In the genomic region with DNA sequence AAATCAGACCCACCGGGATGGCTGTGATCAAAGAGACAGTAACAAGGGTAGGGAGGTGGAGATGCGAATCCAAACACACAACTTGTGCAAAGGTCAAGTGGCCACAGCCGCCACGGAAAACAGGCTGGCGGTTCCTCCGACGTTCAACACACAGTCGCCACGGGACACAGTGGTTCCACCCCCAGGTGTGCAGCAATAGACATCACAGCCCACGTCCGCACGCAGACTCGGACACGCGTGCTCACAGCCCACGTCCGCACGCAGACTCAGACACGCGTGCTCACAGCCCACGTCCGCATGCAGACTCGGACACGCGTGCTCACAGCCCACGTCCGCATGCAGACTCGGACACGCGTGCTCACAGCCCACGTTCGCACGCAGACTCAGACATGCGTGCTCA, we compare ENCODE assay signal across 16 cellular contexts.
DNase-seq lines count a peak whose midpoint lies in the region; ATAC-seq and TF ChIP-seq lines count a peak whose summit lies in the region.
"Had no signal": no experiment of that assay in that cellular context is flagged by ENCODE, and none has a peak within 500 bp of the region (broad histone marks: within the 10 kb centered on the region; RNA-seq: fewer than 3 reads in every experiment).

No MANE protein-coding gene starts in this region.

- H3K79me2 ChIP-seq in HCT116 (ENCODE audit: insufficient read depth, low read length), result peaks cover 43% of the 10 kb centered on the region

- TF ChIP-seq POLR2A in HCT116 (IDR thresholded peaks at IDR 0.05; ENCODE audit: borderline replicate concordance, extremely low read depth, insufficient read depth, insufficient read length) (no peak), suprapubic skin (IDR thresholded peaks at IDR 0.05) (no peak), erythroblast (IDR thresholded peaks at IDR 0.05; ENCODE audit: low read length) (no peak)

- CTCF ChIA-PET in HCT116 (lab: Charles Lee), result no interaction called here

- H3K9ac ChIP-seq in HCT116 (ENCODE audit: low read length), result no peak overlapping the region
- peak overlapping the region; percentile 67 for H3K9ac ChIP-seq in mesenchymal stem cell (ENCODE audit: low read length)

- no peak for TF ChIP-seq CTCF in HCT116 (IDR thresholded peaks at IDR 0.05 in 2 of 3, conservative IDR thresholded peaks at IDR 0.05 in 1 of 3; ENCODE audit: borderline replicate concordance in 1 of 3, insufficient read depth in 1 of 3, low read depth in 2 of 3, low read length in 2 of 3)
- TF ChIP-seq CTCF in brain (conservative IDR thresholded peaks at IDR 0.05), result no peak
- no peak for TF ChIP-seq CTCF in suprapubic skin (IDR thresholded peaks at IDR 0.05)

- DNase-seq in HCT116 (ENCODE audit: low read depth, low spot score), result no peak
- no peak for DNase-seq in mesenchymal stem cell
- no peak for DNase-seq in suprapubic skin (ENCODE audit: low spot score in 2 of 2)
- DNase-seq in erythroblast (lab: John Stamatoyannopoulos, UW), result no peak
- DNase-seq: activated gamma-delta T cell; CD4-positive, CD25-positive, alpha-beta regulatory T cell; central memory CD4-positive, alpha-beta T cell; GDM1; mesendoderm; occipital lobe; stimulated activated CD4-positive, alpha-beta T cell treated with anti-CD3 and anti-CD28 coated beads, Interleukin-12 subunit alpha, Interleukin-12 subunit beta, amount 100 ng/mL, for 4 hours had no signal

- H3K36me3 ChIP-seq in HCT116 (ENCODE audit: control insufficient read depth in 1 of 2, insufficient read depth in 2 of 2, low read length in 2 of 2) (no peaks in the 10 kb centered on the region), mesenchymal stem cell (ENCODE audit: control insufficient read depth in 1 of 2, insufficient read depth in 2 of 2, low read depth in 1 of 2, low read length in 2 of 2) (peaks cover 25 to 61% of the 10 kb centered on the region in 2 experiments), suprapubic skin (no peaks in the 10 kb centered on the region)

- H2BK15ac ChIP-seq in mesenchymal stem cell (ENCODE audit: low read depth, poor library complexity, severe bottlenecking), result no peak overlapping the region

- peaks cover 0 to 3% (median 0%) of the 10 kb centered on the region in 5 experiments for H3K9me3 Mint-ChIP-seq in brain

- peak overlapping the region; percentile 43; the same call in 1 of the 2 replicates for H3K27ac ChIP-seq in HCT116 (ENCODE audit: low read depth, low read length)
- peak overlapping the region; percentile 66 for H3K27ac ChIP-seq in mesenchymal stem cell (ENCODE audit: low read length, poor library complexity, severe bottlenecking)
- H3K27ac ChIP-seq in suprapubic skin, result peak overlapping the region; percentile 48
- H3K27ac ChIP-seq: SJSA1, VCaP had no signal

- peak overlapping the region; percentile 21 to 80 (median 53) for H3K27ac Mint-ChIP-seq in brain

- peaks cover 48% of the 10 kb centered on the region for H3K4me1 Mint-ChIP-seq in brain

- RAD21 ChIA-PET in HCT116 (lab: Charles Lee; ENCODE audit: low non-redundant PET in 1 of 2, low total read pairs in 2 of 2, uncharacterized antibody in 2 of 2, unreplicated experiment in 2 of 2), result no interaction called here

- intact Hi-C loops in HCT116 (cut with micrococcal nuclease), result no loop called here

- TF ChIP-seq EP300 in suprapubic skin (IDR thresholded peaks at IDR 0.05), result no peak

- H2BK12ac ChIP-seq in mesenchymal stem cell (ENCODE audit: low read length in 2 of 2), result peak overlapping the region; percentile 31 to 64

- H3K79me1 ChIP-seq in mesenchymal stem cell (replicated peaks; ENCODE audit: low read length, poor library complexity, severe bottlenecking), result no peaks in the 10 kb centered on the region

- POLR2A ChIA-PET in HCT116 (lab: Charles Lee), result no interaction called here

- H3K27me3 ChIP-seq in HCT116 (ENCODE audit: insufficient read depth, low read length) (no peaks in the 10 kb centered on the region), mesenchymal stem cell (ENCODE audit: control insufficient read depth in 1 of 2, insufficient read depth in 1 of 2, low read length in 2 of 2) (no peaks in the 10 kb centered on the region), suprapubic skin (no peaks in the 10 kb centered on the region)
- H3K27me3 ChIP-seq: SJSA1 had no signal

- peaks cover 6% of the 10 kb centered on the region for H3K36me3 Mint-ChIP-seq in brain

- H4K8ac ChIP-seq in mesenchymal stem cell (ENCODE audit: low read length), result peak overlapping the region; percentile 53

- H3K4ac ChIP-seq in mesenchymal stem cell (ENCODE audit: low read depth in 1 of 2, low read length in 2 of 2), result peak overlapping the region in 1 of 2 experiments; percentile 79

- H3K18ac ChIP-seq in mesenchymal stem cell (ENCODE audit: low read depth in 1 of 2, low read length in 2 of 2), result peak overlapping the region; percentile 7 to 69

- peak overlapping the region in 1 of 2 experiments; percentile 45 for H3K14ac ChIP-seq in mesenchymal stem cell (ENCODE audit: low read length in 2 of 2)

- H4K91ac ChIP-seq in mesenchymal stem cell (ENCODE audit: low read length), result peak overlapping the region; percentile 83

- H2BK120ac ChIP-seq in mesenchymal stem cell (ENCODE audit: low read depth, low read length), result no peak overlapping the region

- 97% methylated on average over 34 of the region's 34 CpGs for WGBS in mesenchymal stem cell
- 91% methylated on average over 34 of the region's 34 CpGs for WGBS in suprapubic skin

- H2AFZ ChIP-seq in HCT116 (ENCODE audit: low read depth, low read length, poor library complexity, severe bottlenecking), result no peak overlapping the region
- no peak overlapping the region for H2AFZ ChIP-seq in mesenchymal stem cell (ENCODE audit: low read depth, low read length)

- no peak overlapping the region for H3K4me2 ChIP-seq in HCT116 (ENCODE audit: low read length)
- no peak overlapping the region for H3K4me2 ChIP-seq in mesenchymal stem cell (ENCODE audit: low read length, poor library complexity, severe bottlenecking)

- H3K9me3 ChIP-seq in HCT116 (ENCODE audit: control insufficient read depth in 1 of 2, insufficient read depth in 1 of 2, low read depth in 1 of 2, low read length in 2 of 2) (no peaks in the 10 kb centered on the region), mesenchymal stem cell (ENCODE audit: control insufficient read depth, low read length) (no peaks in the 10 kb centered on the region), suprapubic skin (no peaks in the 10 kb centered on the region)
- H3K9me3 ChIP-seq: SJSA1 had no signal

- no peaks in the 10 kb centered on the region for H3K9me2 ChIP-seq in HCT116 (ENCODE audit: insufficient read depth)

- H3K4me1 ChIP-seq in HCT116 (ENCODE audit: control insufficient read depth in 1 of 2, insufficient read depth in 2 of 2, low read length in 2 of 2) (peaks cover 31 to 44% of the 10 kb centered on the region in 2 experiments), mesenchymal stem cell (ENCODE audit: control insufficient read depth, insufficient read depth, low read depth, low read length) (peaks cover 73% of the 10 kb centered on the region), suprapubic skin (peaks cover 66% of the 10 kb centered on the region)

- no peak overlapping the region for H3K4me3 Mint-ChIP-seq in brain

- H3K23ac ChIP-seq in mesenchymal stem cell (ENCODE audit: low read length in 2 of 2), result no peak overlapping the region

- H2AK5ac ChIP-seq in mesenchymal stem cell (ENCODE audit: low read length, severe bottlenecking), result no peak overlapping the region

- no peaks in the 10 kb centered on the region for H4K20me1 ChIP-seq in HCT116 (ENCODE audit: insufficient read depth)

- no peaks in the 10 kb centered on the region for H3K27me3 Mint-ChIP-seq in brain
- H3K27me3 Mint-ChIP-seq: CD4-positive, CD25-positive, alpha-beta regulatory T cell had no signal

- no peak for ATAC-seq in HCT116
- ATAC-seq in HG03039 (IDR thresholded peaks at IDR 0.05; ENCODE audit: unreplicated experiment), result no peak
- no peak for ATAC-seq in GM21528 (IDR thresholded peaks at IDR 0.05; ENCODE audit: low FRiP score, unreplicated experiment)

- BruUV-seq in HCT116 (replicated peaks; lab: Mats Ljungman, UMichigan), result no TSS peak

- H2BK5ac ChIP-seq in mesenchymal stem cell (ENCODE audit: low read depth, low read length, poor library complexity, severe bottlenecking), result no peak overlapping the region

- TF ChIP-seq RAD21 in HCT116 (IDR thresholded peaks at IDR 0.05; ENCODE audit: low read depth), result no peak

- H3K4me3 ChIP-seq in HCT116 (replicated peaks in 1 of 2; ENCODE audit: low read depth in 1 of 2, low read length in 2 of 2) (no peak overlapping the region), mesenchymal stem cell (ENCODE audit: insufficient read depth in 1 of 2, low read depth in 1 of 2, low read length in 2 of 2) (peak overlapping the region in 1 of 2 experiments; percentile 35), suprapubic skin (no peak overlapping the region)
- H3K4me3 ChIP-seq: SJSA1 had no signal

TF ChIP-seq in HCT116, 20 proteins besides CTCF, POLR2A, EP300 and RAD21:
- TF ChIP-seq, protein P1, sequence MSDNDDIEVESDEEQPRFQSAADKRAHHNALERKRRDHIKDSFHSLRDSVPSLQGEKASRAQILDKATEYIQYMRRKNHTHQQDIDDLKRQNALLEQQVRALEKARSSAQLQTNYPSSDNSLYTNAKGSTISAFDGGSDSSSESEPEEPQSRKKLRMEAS (IDR thresholded peaks at IDR 0.05), result no peak
- TF ChIP-seq SIN3A (IDR thresholded peaks at IDR 0.05; ENCODE audit: low read depth), result no peak
